In the genomic region with DNA sequence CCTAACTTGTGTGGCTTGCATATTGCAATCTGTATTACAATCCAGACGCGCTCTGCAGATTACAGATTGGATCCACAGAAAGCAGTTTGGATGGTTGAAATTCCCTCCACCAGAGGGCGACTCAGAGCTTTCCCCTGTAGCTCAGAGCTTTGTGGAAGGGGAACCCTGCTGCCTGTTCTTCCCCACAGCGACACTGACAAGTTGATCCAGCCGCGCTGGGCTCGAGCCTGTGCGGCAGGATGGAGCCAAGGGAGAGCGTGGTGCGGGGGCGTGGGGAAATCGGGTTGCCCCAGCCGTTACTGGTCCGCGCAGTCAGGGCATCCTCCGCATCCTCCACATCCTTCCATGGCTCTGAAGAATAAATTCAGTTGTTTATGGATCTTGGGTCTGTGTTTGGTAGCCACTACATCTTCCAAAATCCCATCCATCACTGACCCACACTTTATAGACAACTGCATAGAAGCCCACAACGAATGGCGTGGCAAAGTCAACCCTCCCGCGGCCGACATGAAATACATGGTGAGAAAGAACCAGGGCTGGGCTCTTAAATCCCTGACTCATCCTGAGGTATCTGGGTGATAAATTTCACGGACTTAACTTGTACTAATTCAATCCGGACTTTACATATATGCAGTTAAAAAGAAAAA, we compare ENCODE assay signal across 8 cellular contexts. TPM values are rescaled to one million over a fixed set of nuclear protein-coding genes. Genes with fewer than 3 reads are reported as not detected.
DNase-seq lines count a peak whose midpoint lies in the region; ATAC-seq lines count a peak whose summit lies in the region.

A gene with protein sequence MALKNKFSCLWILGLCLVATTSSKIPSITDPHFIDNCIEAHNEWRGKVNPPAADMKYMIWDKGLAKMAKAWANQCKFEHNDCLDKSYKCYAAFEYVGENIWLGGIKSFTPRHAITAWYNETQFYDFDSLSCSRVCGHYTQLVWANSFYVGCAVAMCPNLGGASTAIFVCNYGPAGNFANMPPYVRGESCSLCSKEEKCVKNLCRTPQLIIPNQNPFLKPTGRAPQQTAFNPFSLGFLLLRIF (plus strand): TSS at position 287 of the 647 bp plus-strand sequence. CDS start 59 bp downstream, at position 346.

- peak; percentile 56 for ATAC-seq in GM19351 (IDR thresholded peaks at IDR 0.05; ENCODE audit: unreplicated experiment)
- peak; percentile 67 for ATAC-seq in HG03469 (IDR thresholded peaks at IDR 0.05; ENCODE audit: unreplicated experiment)
- peak; percentile 84 for ATAC-seq in natural killer cell treated with Interleukin-12 subunit alpha and Interleukin-12 subunit beta and Interleukin-15 and Interleukin-18, amount 100 ng/mL, for 72 hours

- H3K27me3 Mint-ChIP-seq in natural killer cell treated with Interleukin-12 subunit alpha and Interleukin-12 subunit beta and Interleukin-15 and Interleukin-18, amount 100 ng/mL, for 72 hours = peaks cover 6 to 15% of the 10 kb centered on the region in 2 donors

- H3K4me3 Mint-ChIP-seq in natural killer cell treated with Interleukin-12 subunit alpha and Interleukin-12 subunit beta and Interleukin-15 and Interleukin-18, amount 100 ng/mL, for 72 hours = peak within 1 kb of the TSS; percentile 88

- DNase-seq in COLO668 (lab: John Stamatoyannopoulos, UW; ENCODE audit: unreplicated experiment) = peak; percentile 63
- DNase-seq in OCI-M1 (lab: John Stamatoyannopoulos, UW) = peak; percentile 94
- DNase-seq in activated T-helper 1 cell treated with Interleukin-2 at 50 U/mL for 16 hours (ENCODE audit: low read depth) = peak; percentile 66
- peak; percentile 96 for DNase-seq in fibroblast of peridontal ligament (ENCODE audit: extremely low read depth)
- DNase-seq in natural killer cell treated with Interleukin-12 subunit alpha and Interleukin-12 subunit beta and Interleukin-15 and Interleukin-18, amount 100 ng/mL, for 72 hours (ENCODE audit: low spot score) = peak; percentile 84
- peak; percentile 46 to 78 (median 67) for DNase-seq in stimulated activated naive CD4-positive, alpha-beta T cell (lab: John Stamatoyannopoulos, UW)

- no peaks in the 10 kb centered on the region for H3K36me3 Mint-ChIP-seq in natural killer cell treated with Interleukin-12 subunit alpha and Interleukin-12 subunit beta and Interleukin-15 and Interleukin-18, amount 100 ng/mL, for 72 hours

- peaks cover 15 to 22% of the 10 kb centered on the region in 2 donors for H3K4me1 Mint-ChIP-seq in natural killer cell treated with Interleukin-12 subunit alpha and Interleukin-12 subunit beta and Interleukin-15 and Interleukin-18, amount 100 ng/mL, for 72 hours (ENCODE audit: low read depth in 2 of 2)

- no peaks in the 10 kb centered on the region for H3K9me3 Mint-ChIP-seq in natural killer cell treated with Interleukin-12 subunit alpha and Interleukin-12 subunit beta and Interleukin-15 and Interleukin-18, amount 100 ng/mL, for 72 hours

- no peak within 1 kb of the TSS for H3K27ac Mint-ChIP-seq in natural killer cell treated with Interleukin-12 subunit alpha and Interleukin-12 subunit beta and Interleukin-15 and Interleukin-18, amount 100 ng/mL, for 72 hours

RNA-seq across cellular contexts. Expression of the gene that starts here (rescaled TPM):
- not detected for total RNA-seq in natural killer cell treated with Interleukin-12 subunit alpha and Interleukin-12 subunit beta and Interleukin-15 and Interleukin-18, amount 100 ng/mL, for 72 hours

Comparison
In these comparisons a context has a peak if more than half of its experiments do, and no peak if none do; other contexts are left out.
1. Peak in every context shown above with its lines: DNase-seq and ATAC-seq.
2. Peak in DNase-seq and ATAC-seq in natural killer cell treated with Interleukin-12 subunit alpha and Interleukin-12 subunit beta and Interleukin-15 and Interleukin-18, amount 100 ng/mL, for 72 hours; RNA of the gene not detected or under 1 TPM.